In genomic region chr10:124756156-124756555, GRCh38 we compare ENCODE assay signal across 19 cellular contexts.
"Had no signal": no experiment of that assay in that cellular context is flagged by ENCODE, and none has a peak within 500 bp of the region (broad histone marks: within the 10 kb centered on the region; RNA-seq: fewer than 3 reads in every experiment).

No MANE protein-coding gene starts in this region.

- DNase-seq: cerebellar nuclear complex; effector memory CD8-positive, alpha-beta T cell; esophagus squamous epithelium; foreskin fibroblast; kidney; left cardiac atrium; mammary epithelial cell; naive thymus-derived CD4-positive, alpha-beta T cell; nephron progenitor cell; sigmoid colon; stimulated activated CD4-positive, alpha-beta T cell treated with anti-CD3 and anti-CD28 coated beads, Interleukin-2, amount 100 ng/mL, for 24 hours; stimulated activated CD4-positive, alpha-beta T cell treated with anti-CD3 and anti-CD28 coated beads, Interleukin-4, amount 100 ng/mL, for 4 hours; stimulated activated naive B cell treated with anti-CD40 and anti-IgM and Interleukin-4, amounts not matched to agents 10 μg/mL and 1 μg/mL and 100 μg/mL, for 72 hours; stimulated activated naive CD8-positive, alpha-beta T cell treated with anti-CD3 and anti-CD28 coated beads, Interleukin-15, amount 100 ng/mL, for 72 hours; transverse colon had no signal

- H3K27ac Mint-ChIP-seq: dendritic cell treated with granulocyte-macrophage colony-stimulating factor and Interleukin-4, amounts not matched to agents 40 ng/mL and 50 ng/mL, for 4 days; effector memory CD8-positive, alpha-beta T cell; stimulated activated naive B cell treated with anti-CD40 and anti-IgM and Interleukin-4, amounts not matched to agents 10 μg/mL and 1 μg/mL and 100 μg/mL, for 72 hours; stimulated activated naive CD8-positive, alpha-beta T cell treated with anti-CD3 and anti-CD28 coated beads, Interleukin-15, amount 100 ng/mL, for 72 hours had no signal

- H3K27ac ChIP-seq: esophagus squamous epithelium, sigmoid colon, skin epidermis, thoracic aorta, transverse colon had no signal

- H3K9me3 Mint-ChIP-seq: dendritic cell treated with granulocyte-macrophage colony-stimulating factor and Interleukin-4, amounts not matched to agents 40 ng/mL and 50 ng/mL, for 4 days; effector memory CD8-positive, alpha-beta T cell; naive thymus-derived CD4-positive, alpha-beta T cell; nephron progenitor cell; stimulated activated naive B cell treated with anti-CD40 and anti-IgM and Interleukin-4, amounts not matched to agents 10 μg/mL and 1 μg/mL and 100 μg/mL, for 72 hours; stimulated activated naive CD8-positive, alpha-beta T cell treated with anti-CD3 and anti-CD28 coated beads, Interleukin-15, amount 100 ng/mL, for 72 hours had no signal

- ATAC-seq: effector memory CD8-positive, alpha-beta T cell; left cardiac atrium; naive thymus-derived CD4-positive, alpha-beta T cell; stimulated activated naive B cell treated with anti-CD40 and anti-IgM and Interleukin-4, amounts not matched to agents 10 μg/mL and 1 μg/mL and 100 μg/mL, for 72 hours; stimulated activated naive CD8-positive, alpha-beta T cell treated with anti-CD3 and anti-CD28 coated beads, Interleukin-15, amount 100 ng/mL, for 72 hours had no signal

- H3K27me3 Mint-ChIP-seq: dendritic cell treated with granulocyte-macrophage colony-stimulating factor and Interleukin-4, amounts not matched to agents 40 ng/mL and 50 ng/mL, for 4 days; effector memory CD8-positive, alpha-beta T cell; naive thymus-derived CD4-positive, alpha-beta T cell; stimulated activated naive B cell treated with anti-CD40 and anti-IgM and Interleukin-4, amounts not matched to agents 10 μg/mL and 1 μg/mL and 100 μg/mL, for 72 hours; stimulated activated naive CD8-positive, alpha-beta T cell treated with anti-CD3 and anti-CD28 coated beads, Interleukin-15, amount 100 ng/mL, for 72 hours had no signal

- H3K27me3 ChIP-seq: esophagus squamous epithelium, sigmoid colon, transverse colon had no signal

- H3K4me1 Mint-ChIP-seq: stimulated activated naive CD8-positive, alpha-beta T cell treated with anti-CD3 and anti-CD28 coated beads, Interleukin-15, amount 100 ng/mL, for 72 hours had no signal

- H3K4me3 ChIP-seq: esophagus squamous epithelium, sigmoid colon, skin epidermis, thoracic aorta, transverse colon had no signal

- FAIRE-seq: colon, kidney had no signal

- H3K4me3 Mint-ChIP-seq: dendritic cell treated with granulocyte-macrophage colony-stimulating factor and Interleukin-4, amounts not matched to agents 40 ng/mL and 50 ng/mL, for 4 days; effector memory CD8-positive, alpha-beta T cell; naive thymus-derived CD4-positive, alpha-beta T cell; stimulated activated naive B cell treated with anti-CD40 and anti-IgM and Interleukin-4, amounts not matched to agents 10 μg/mL and 1 μg/mL and 100 μg/mL, for 72 hours; stimulated activated naive CD8-positive, alpha-beta T cell treated with anti-CD3 and anti-CD28 coated beads, Interleukin-15, amount 100 ng/mL, for 72 hours had no signal

- H3K4me1 ChIP-seq: esophagus squamous epithelium, sigmoid colon, transverse colon had no signal

- H3K9me3 ChIP-seq: esophagus squamous epithelium, sigmoid colon, thoracic aorta, transverse colon had no signal
